1 cellular context compared by ENCODE assay signal in genomic region chr7:43565786-43566185, GRCh38.
TF ChIP-seq lines count a peak whose summit lies in the region.

No MANE protein-coding gene starts in this region.

TF ChIP-seq in K562, 482 proteins besides CTCF, POLR2A, EP300 and RAD21:
- TF ChIP-seq MTA3 (IDR thresholded peaks at IDR 0.05; ENCODE audit: borderline replicate concordance) (no peak), RAD51 (IDR thresholded peaks at IDR 0.05; ENCODE audit: borderline replicate concordance, low read depth) (peak; percentile 95), C11orf30 (IDR thresholded peaks at IDR 0.05; ENCODE audit: low read depth) (peak; percentile 78), USF1 (CRISPR knock-in tag; IDR thresholded peaks at IDR 0.05) (peak; percentile 55; the same call in 1 of the 2 replicates), ETV5 (CRISPR knock-in tag; IDR thresholded peaks at IDR 0.05; ENCODE audit: low read depth) (no peak), MAFG (tag; conservative IDR thresholded peaks at IDR 0.05) (peak; percentile 76), TOE1 (IDR thresholded peaks at IDR 0.05; ENCODE audit: borderline replicate concordance) (peak; percentile 93), TOE1 (CRISPR knock-in tag; IDR thresholded peaks at IDR 0.05; ENCODE audit: borderline replicate concordance, low read depth) (no peak), PCBP1 (IDR thresholded peaks at IDR 0.05; ENCODE audit: low read depth, low read length, poor library complexity, severe bottlenecking) (no peak), ZNF449 (CRISPR knock-in tag; IDR thresholded peaks at IDR 0.05) (no peak), DMBX1 (CRISPR knock-in tag; IDR thresholded peaks at IDR 0.05; ENCODE audit: borderline replicate concordance) (no peak), BRD9 (IDR thresholded peaks at IDR 0.05; ENCODE audit: low read depth, partially characterized antibody) (no peak), MAFK (IDR thresholded peaks at IDR 0.05; ENCODE audit: low read length) (peak; percentile 78), ZNF184 (CRISPR knock-in tag; IDR thresholded peaks at IDR 0.05) (no peak), FOSL1 (tag; conservative IDR thresholded peaks at IDR 0.05) (no peak), CBFA2T2 (conservative IDR thresholded peaks at IDR 0.05) (peak; percentile 62), L3MBTL2 (IDR thresholded peaks at IDR 0.05) (0 out of 2 replicates have a peak, but pooled peaks have one; percentile 14), USF2 (CRISPR knock-in tag; IDR thresholded peaks at IDR 0.05) (peak; percentile 64), ZNF232 (CRISPR knock-in tag; IDR thresholded peaks at IDR 0.05) (no peak), MAFF (IDR thresholded peaks at IDR 0.05; ENCODE audit: low read length) (peak; percentile 64), TFE3 (CRISPR knock-in tag; IDR thresholded peaks at IDR 0.05) (peak; percentile 96), ATF6 (CRISPR knock-in tag; IDR thresholded peaks at IDR 0.05) (no peak), ZNF316 (IDR thresholded peaks at IDR 0.05) (peak; percentile 82)
